Comparison of ENCODE assay signal across 15 cellular contexts in the genomic region with DNA sequence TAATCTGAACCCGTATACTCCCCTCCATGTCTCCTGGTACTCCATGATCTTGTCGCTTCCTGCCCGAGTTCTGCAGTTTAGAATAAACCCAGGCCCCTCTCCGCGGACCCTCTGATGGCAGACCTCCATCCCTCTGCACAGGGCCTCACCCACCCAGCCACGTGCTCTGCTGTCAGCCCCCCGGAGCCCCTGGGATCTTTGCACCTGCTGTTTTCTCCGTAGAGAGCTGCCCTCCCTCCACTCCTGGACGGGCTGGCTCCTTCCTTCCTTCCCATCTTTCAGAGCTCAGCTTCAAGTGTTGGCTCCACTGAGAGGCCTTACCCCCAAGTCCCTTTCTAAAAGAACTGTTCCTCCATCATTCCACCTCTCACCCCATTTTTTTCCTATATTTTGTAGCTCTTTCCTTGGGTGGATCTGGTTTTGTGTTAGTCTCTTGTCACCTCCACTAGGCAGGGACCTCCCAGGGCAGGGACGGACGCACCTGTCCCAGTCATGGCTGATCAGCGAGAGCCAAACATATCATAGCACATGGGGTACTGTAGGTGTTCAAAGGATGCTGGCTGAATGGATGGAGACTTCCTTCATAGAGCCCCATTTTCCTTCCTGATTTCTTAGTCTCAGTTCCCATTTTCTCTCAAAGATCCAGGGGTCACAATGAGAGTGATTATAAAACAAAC.
"Had no signal": no experiment of that assay in that cellular context is flagged by ENCODE, and none has a peak within 500 bp of the region (broad histone marks: within the 10 kb centered on the region; RNA-seq: fewer than 3 reads in every experiment).

No MANE protein-coding gene starts in this region.

- H3K9me3 Mint-ChIP-seq: activated CD4-positive, alpha-beta T cell treated with anti-CD3 and anti-CD28 coated beads, Interleukin-2, amount 10 ng/mL, durations not matched to agents 7 days and 5 days; activated naive CD8-positive, alpha-beta T cell treated with anti-CD3 and anti-CD28 coated beads, Interleukin-2, amount 50 U/mL, for 24 hours; activated T-helper 17 cell treated with anti-CD3 and anti-CD28 coated beads, Interleukin-2, amount 50 U/mL, for 72 hours; dendritic cell treated with granulocyte-macrophage colony-stimulating factor and Interleukin-4, amounts not matched to agents 40 ng/mL and 50 ng/mL, for 4 days; effector memory CD8-positive, alpha-beta T cell; T-cell had no signal

- ATAC-seq: activated naive CD8-positive, alpha-beta T cell treated with anti-CD3 and anti-CD28 coated beads, Interleukin-2, amount 50 U/mL, for 24 hours; activated T-helper 17 cell treated with anti-CD3 and anti-CD28 coated beads, Interleukin-2, amount 50 U/mL, for 72 hours; effector memory CD8-positive, alpha-beta T cell; left colon; T-cell had no signal

- H3K27ac Mint-ChIP-seq: activated CD4-positive, alpha-beta T cell treated with anti-CD3 and anti-CD28 coated beads, Interleukin-2, amount 10 ng/mL, durations not matched to agents 7 days and 5 days; activated naive CD8-positive, alpha-beta T cell treated with anti-CD3 and anti-CD28 coated beads, Interleukin-2, amount 50 U/mL, for 24 hours; activated T-helper 17 cell treated with anti-CD3 and anti-CD28 coated beads, Interleukin-2, amount 50 U/mL, for 72 hours; dendritic cell treated with granulocyte-macrophage colony-stimulating factor and Interleukin-4, amounts not matched to agents 40 ng/mL and 50 ng/mL, for 4 days; T-cell had no signal

- DNase-seq: activated CD4-positive, alpha-beta T cell treated with anti-CD3 and anti-CD28 coated beads, Interleukin-2, amount 10 ng/mL, durations not matched to agents 7 days and 5 days; activated CD4-positive, CD25-positive, alpha-beta regulatory T cell; activated naive CD4-positive, alpha-beta T cell treated with Interleukin-2 at 50 U/mL for 16 hours; activated naive CD8-positive, alpha-beta T cell treated with anti-CD3 and anti-CD28 coated beads, Interleukin-2, amount 50 U/mL, for 24 hours; effector memory CD8-positive, alpha-beta T cell; heart right ventricle; left colon; stimulated activated CD4-positive, alpha-beta T cell treated with anti-CD3 and anti-CD28 coated beads, Interleukin-4, amount 100 ng/mL, for 24 hours; stimulated activated naive CD4-positive, alpha-beta T cell treated with Interleukin-2 at 50 U/mL for 16 hours; substantia nigra; T-cell had no signal

- H3K4me3 Mint-ChIP-seq: activated CD4-positive, alpha-beta T cell treated with anti-CD3 and anti-CD28 coated beads, Interleukin-2, amount 10 ng/mL, durations not matched to agents 7 days and 5 days; activated naive CD8-positive, alpha-beta T cell treated with anti-CD3 and anti-CD28 coated beads, Interleukin-2, amount 50 U/mL, for 24 hours; activated T-helper 17 cell treated with anti-CD3 and anti-CD28 coated beads, Interleukin-2, amount 50 U/mL, for 72 hours; dendritic cell treated with granulocyte-macrophage colony-stimulating factor and Interleukin-4, amounts not matched to agents 40 ng/mL and 50 ng/mL, for 4 days; effector memory CD8-positive, alpha-beta T cell; T-cell had no signal

- H3K27me3 Mint-ChIP-seq: activated CD4-positive, alpha-beta T cell treated with anti-CD3 and anti-CD28 coated beads, Interleukin-2, amount 10 ng/mL, durations not matched to agents 7 days and 5 days; activated naive CD8-positive, alpha-beta T cell treated with anti-CD3 and anti-CD28 coated beads, Interleukin-2, amount 50 U/mL, for 24 hours; activated T-helper 17 cell treated with anti-CD3 and anti-CD28 coated beads, Interleukin-2, amount 50 U/mL, for 72 hours; dendritic cell treated with granulocyte-macrophage colony-stimulating factor and Interleukin-4, amounts not matched to agents 40 ng/mL and 50 ng/mL, for 4 days; effector memory CD8-positive, alpha-beta T cell; T-cell had no signal

- FAIRE-seq: frontal cortex, TTC549 had no signal

- H3K4me1 Mint-ChIP-seq: activated naive CD8-positive, alpha-beta T cell treated with anti-CD3 and anti-CD28 coated beads, Interleukin-2, amount 50 U/mL, for 24 hours; activated T-helper 17 cell treated with anti-CD3 and anti-CD28 coated beads, Interleukin-2, amount 50 U/mL, for 72 hours; T-cell had no signal
